Comparison of ENCODE assay signal across 15 cellular contexts in the genomic region with DNA sequence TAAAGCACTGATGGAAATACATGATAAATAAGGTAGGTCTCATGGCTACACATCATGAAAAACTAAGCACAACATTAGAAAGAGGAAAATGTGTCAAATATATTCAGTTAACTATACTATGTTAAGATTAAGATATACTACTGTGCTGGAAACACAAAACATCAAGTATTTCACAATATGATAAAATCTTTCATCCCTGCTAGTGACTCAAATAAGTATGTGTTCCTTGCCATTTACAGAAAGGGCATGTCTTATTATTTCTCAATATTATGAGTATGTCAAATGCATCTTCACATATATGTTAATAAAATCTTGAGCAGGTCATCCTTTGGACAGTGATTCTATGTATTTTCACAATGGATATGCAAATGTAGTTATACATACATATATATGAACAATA.
DNase-seq lines count a peak whose midpoint lies in the region; ATAC-seq, FAIRE-seq and TF ChIP-seq lines count a peak whose summit lies in the region.
"Had no signal": no experiment of that assay in that cellular context is flagged by ENCODE, and none has a peak within 500 bp of the region (broad histone marks: within the 10 kb centered on the region; RNA-seq: fewer than 3 reads in every experiment).

No MANE protein-coding gene starts in this region.

- ATAC-seq in HG02852 (IDR thresholded peaks at IDR 0.05; ENCODE audit: unreplicated experiment) = no peak
- ATAC-seq: GM12878, GM23338 had no signal

- DNase-seq in RCC 7860 (ENCODE audit: low spot score) (no peak), cardiac fibroblast (ENCODE audit: low read depth in 2 of 2) (peak; percentile 1 to 17), fibroblast of villous mesenchyme (ENCODE audit: low read depth) (peak; percentile 1), NCI-H1930 (lab: John Stamatoyannopoulos, UW) (no peak)
- no peak for DNase-seq in stimulated activated CD4-positive, alpha-beta T cell treated with anti-CD3 and anti-CD28 coated beads, Interleukin-4, amount 100 ng/mL, for 24 hours
- no peak for DNase-seq in NK-92 treated with Interleukin-12 subunit alpha and Interleukin-12 subunit beta, amount 100 ng/mL, for 24 hours (lab: John Stamatoyannopoulos, UW)
- DNase-seq: BE2C; CD4-positive, alpha-beta memory T cell; DMS79; H7 had no signal

- H3K4me3 ChIP-seq in cardiac fibroblast (replicated peaks in 1 of 2; ENCODE audit: low read depth in 2 of 2, low read length in 2 of 2) (no peak overlapping the region), fibroblast of villous mesenchyme (ENCODE audit: low read depth, low read length) (no peak overlapping the region)
- H3K4me3 ChIP-seq: GM12878, GM23338 had no signal

- FAIRE-seq in RCC 7860 (lab: Jason Lieb, UNC) = peak; percentile 27
- FAIRE-seq: A204.1, GM12878, GM18507 had no signal

- TF ChIP-seq CTCF in cardiac fibroblast (IDR thresholded peaks at IDR 0.05; ENCODE audit: low read depth, low read length) (no peak), fibroblast of villous mesenchyme (IDR thresholded peaks at IDR 0.05; ENCODE audit: insufficient read depth, low read depth, low read length) (no peak)

Comparison
In these comparisons a context has a peak if more than half of its experiments do, and no peak if none do; other contexts are left out.
1. DNase-seq: peak in cardiac fibroblast (2 of 2) and fibroblast of villous mesenchyme (single experiment); none in RCC 7860 (single experiment), stimulated activated CD4-positive, alpha-beta T cell treated with anti-CD3 and anti-CD28 coated beads, Interleukin-4, amount 100 ng/mL, for 24 hours (single experiment), NCI-H1930 (0 of 2) and NK-92 treated with Interleukin-12 subunit alpha and Interleukin-12 subunit beta, amount 100 ng/mL, for 24 hours (single experiment).